10 cellular contexts compared by ENCODE assay signal in the genomic region with DNA sequence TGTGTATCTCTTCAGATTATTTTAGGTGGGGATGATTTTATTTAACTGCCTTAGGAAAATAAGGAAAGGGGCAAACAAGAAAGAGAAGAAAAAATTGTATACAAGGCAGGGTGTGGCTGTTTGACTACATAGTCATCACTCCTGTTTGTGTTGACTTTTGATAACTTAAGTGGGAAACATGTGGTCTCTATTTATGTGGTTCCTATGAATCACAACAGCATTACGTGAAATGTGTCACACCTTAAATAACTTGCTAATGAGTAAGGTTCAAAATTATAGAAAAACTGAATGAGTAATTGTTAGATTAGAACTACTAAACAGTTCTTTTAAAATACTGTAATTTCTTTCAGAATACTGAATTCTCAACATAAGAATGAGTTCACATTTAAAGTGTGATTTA.
DNase-seq lines count a peak whose midpoint lies in the region; ATAC-seq, FAIRE-seq and TF ChIP-seq lines count a peak whose summit lies in the region.
"Had no signal": no experiment of that assay in that cellular context is flagged by ENCODE, and none has a peak within 500 bp of the region (broad histone marks: within the 10 kb centered on the region; RNA-seq: fewer than 3 reads in every experiment).

No MANE protein-coding gene starts in this region.

- peak; percentile 90 to 95 for ATAC-seq in lower lobe of right lung
- ATAC-seq in Right ventricle myocardium superior (ENCODE audit: poor library complexity) = no peak
- no peak for ATAC-seq in HG03565 (IDR thresholded peaks at IDR 0.05; ENCODE audit: unreplicated experiment)

- no peak overlapping the region for H2AFZ ChIP-seq in ACC112 (ENCODE audit: low read length, unreplicated experiment)

- DNase-seq in HPDE6-E6E7 (ENCODE audit: extremely low spot score) = peak; percentile 60
- DNase-seq in astrocyte of the spinal cord (ENCODE audit: low read depth, low spot score) = peak; percentile 55
- no peak for DNase-seq in lower lobe of right lung
- no peak for DNase-seq in GM19239 (ENCODE audit: insufficient read length, low spot score)
- DNase-seq in Right ventricle myocardium superior = no peak
- no peak for DNase-seq in activated effector memory CD4-positive, alpha-beta T cell treated with Interleukin-2 at 50 U/mL for 16 hours
- DNase-seq: adrenal gland, COR-L47 had no signal

- H3K36me3 ChIP-seq in ACC112 (ENCODE audit: insufficient read depth, low read length) (peaks cover 3% of the 10 kb centered on the region), lower lobe of right lung (no peaks in the 10 kb centered on the region)
- H3K36me3 ChIP-seq: adrenal gland had no signal

- TF ChIP-seq CTCF in astrocyte of the spinal cord (IDR thresholded peaks at IDR 0.05; ENCODE audit: low read depth, low read length) (no peak), lower lobe of right lung (IDR thresholded peaks at IDR 0.05) (no peak)

- FAIRE-seq in GM19239 (lab: Jason Lieb, UNC) = no peak

- intact Hi-C loops in lower lobe of right lung (cut with DNase I) = no loop called here
- intact Hi-C loops in Right ventricle myocardium superior (cut with DNase I) = no loop called here

- in situ Hi-C loops in astrocyte of the spinal cord (cut with HindIII; ENCODE audit: low sequenced_read_pairs) = no loop called here

- H3K27me3 ChIP-seq in ACC112 (ENCODE audit: insufficient read depth, low read length) = no peaks in the 10 kb centered on the region
- H3K27me3 ChIP-seq in lower lobe of right lung (ENCODE audit: low read depth) = no peaks in the 10 kb centered on the region
- H3K27me3 ChIP-seq: adrenal gland had no signal

- H3K27ac ChIP-seq in ACC112 (ENCODE audit: low read depth, low read length) = peak overlapping the region; percentile 83
- H3K27ac ChIP-seq in lower lobe of right lung = peak overlapping the region; percentile 82
- H3K27ac ChIP-seq: adrenal gland had no signal

- H3K4me3 ChIP-seq in ACC112 (ENCODE audit: low read depth, low read length) = peak overlapping the region; percentile 59
- H3K4me3 ChIP-seq in astrocyte of the spinal cord (ENCODE audit: low read depth, low read length) = no peak overlapping the region
- no peak overlapping the region for H3K4me3 ChIP-seq in lower lobe of right lung
- H3K4me3 ChIP-seq: adrenal gland had no signal

- H3K4me1 ChIP-seq in ACC112 (ENCODE audit: control insufficient read depth, insufficient read depth, low read length, unreplicated experiment) (peaks cover 43% of the 10 kb centered on the region), lower lobe of right lung (peaks cover 11% of the 10 kb centered on the region)
- H3K4me1 ChIP-seq: adrenal gland had no signal

- peaks cover 66% of the 10 kb centered on the region for H3K79me2 ChIP-seq in ACC112 (ENCODE audit: control insufficient read depth, insufficient read depth, low read length, unreplicated experiment)

- no peaks in the 10 kb centered on the region for H3K9me3 ChIP-seq in lower lobe of right lung
- H3K9me3 ChIP-seq: adrenal gland had no signal

Comparison
In these comparisons a context has a peak if more than half of its experiments do, and no peak if none do; other contexts are left out.
1. DNase-seq: peak in HPDE6-E6E7 (single experiment) and astrocyte of the spinal cord (single experiment); none in lower lobe of right lung (single experiment), GM19239 (single experiment), Right ventricle myocardium superior (single experiment) and activated effector memory CD4-positive, alpha-beta T cell treated with Interleukin-2 at 50 U/mL for 16 hours (single experiment).
2. ATAC-seq: peak in lower lobe of right lung (2 of 2); none in Right ventricle myocardium superior (single experiment) and HG03565 (single experiment).